ENCODE assay signal across 9 cellular contexts in genomic region chr5:34838785-34839714, GRCh38. TPM values are rescaled to one million over a fixed set of nuclear protein-coding genes. Genes with fewer than 3 reads are reported as not detected.
DNase-seq lines count a peak whose midpoint lies in the region; ATAC-seq, FAIRE-seq and TF ChIP-seq lines count a peak whose summit lies in the region.
"Had no signal": no experiment of that assay in that cellular context is flagged by ENCODE, and none has a peak within 500 bp of the region (broad histone marks: within the 10 kb centered on the region; RNA-seq: fewer than 3 reads in every experiment).

TSS of gene TTC23L (plus strand) at chr5:34839164. CDS start at chr5:34840672, 1,508 bp downstream.

- H2AFZ ChIP-seq in endothelial cell of umbilical vein (ENCODE audit: low read depth, low read length), result peak within 1 kb of the TSS; percentile 33

- H3K4me1 ChIP-seq in BLaER1 (peaks cover 14% of the 10 kb centered on the region), endothelial cell of umbilical vein (ENCODE audit: control insufficient read depth, extremely low read depth, insufficient read depth, low read length) (no peaks in the 10 kb centered on the region)

- H3K27ac Mint-ChIP-seq in mesothelial cell of epicardium, result peak within 1 kb of the TSS; percentile 93

- CTCF ChIA-PET in endothelial cell of umbilical vein (lab: Charles Lee), result interaction anchor here (1.4 to 1.6 kb wide), 4 partner anchors 11 to 364 kb away, joined by 4 to 7 read pairs (median 6); no protein-coding TSS in a partner anchor

- H3K9me1 ChIP-seq in endothelial cell of umbilical vein (replicated peaks; ENCODE audit: control insufficient read depth, extremely low read depth, insufficient read depth, low read length), result no peaks in the 10 kb centered on the region

- no TSS peak for BruUV-seq in endothelial cell of umbilical vein (replicated peaks; lab: Mats Ljungman, UMichigan)

- ATAC-seq in GM19351 (IDR thresholded peaks at IDR 0.05; ENCODE audit: unreplicated experiment) (peak; percentile 97), HG03469 (IDR thresholded peaks at IDR 0.05; ENCODE audit: unreplicated experiment) (peak; percentile 95)

- H3K36me3 ChIP-seq in BLaER1 (no peaks in the 10 kb centered on the region), endothelial cell of umbilical vein (ENCODE audit: control insufficient read depth in 2 of 2, extremely low read depth in 1 of 2, insufficient read depth in 2 of 2, low read length in 2 of 2) (no peaks in the 10 kb centered on the region)

- peak; percentile 93 for FAIRE-seq in endothelial cell of umbilical vein (lab: Jason Lieb, UNC)

- H3K27ac ChIP-seq in BLaER1 (no peak within 1 kb of the TSS), endothelial cell of umbilical vein (ENCODE audit: insufficient read depth, low read depth, low read length) (no peak within 1 kb of the TSS)

- peaks cover 21% of the 10 kb centered on the region for H3K4me1 Mint-ChIP-seq in mesothelial cell of epicardium

- no peaks in the 10 kb centered on the region for H4K20me1 ChIP-seq in BLaER1
- no peaks in the 10 kb centered on the region for H4K20me1 ChIP-seq in endothelial cell of umbilical vein (replicated peaks; ENCODE audit: control insufficient read depth, extremely low read depth, insufficient read depth, low read length)

- peak within 1 kb of the TSS; percentile 26; the same call in 1 of the 2 replicates for H3K9ac ChIP-seq in BLaER1
- peak within 1 kb of the TSS; percentile 53 for H3K9ac ChIP-seq in endothelial cell of umbilical vein (replicated peaks; ENCODE audit: extremely low read depth, insufficient read depth, low read length)

- intact Hi-C loops in endothelial cell of umbilical vein (cut with micrococcal nuclease), result loop anchor here (1.0 to 2.0 kb wide), 3 partner anchors 26 to 352 kb away; no protein-coding TSS in a partner anchor

- dilution Hi-C loops in endothelial cell of umbilical vein (cut with MboI; ENCODE audit: extremely low pct_ligation_motif_present, low sequenced_read_pairs), result no loop called here

- TF ChIP-seq POLR2A in endothelial cell of umbilical vein (IDR thresholded peaks at IDR 0.05; ENCODE audit: low read depth, low read length), result no peak

- DNase-seq in NCI-H526 treated with DMSO at 0.1 percent for 48 hours (lab: John Stamatoyannopoulos, UW) (peak; percentile 98), endothelial cell of umbilical vein (ENCODE audit: low read depth, low spot score) (peak; percentile 78), mesothelial cell of epicardium (ENCODE audit: low spot score in 2 of 2, unreplicated experiment in 2 of 2) (peak; percentile 72 to 83)
- DNase-seq in activated CD8-positive, alpha-beta memory T cell treated with anti-CD3 and anti-CD28 coated beads, Interleukin-2, amount 50 U/mL, for 24 hours (ENCODE audit: extremely low read depth), result peak; percentile 65
- DNase-seq in stimulated activated CD8-positive, alpha-beta memory T cell treated with anti-CD3 and anti-CD28 coated beads, Interleukin-15, amount 100 ng/mL, for 24 hours (ENCODE audit: low read depth), result peak; percentile 75

- no peaks in the 10 kb centered on the region for H3K27me3 Mint-ChIP-seq in mesothelial cell of epicardium (ENCODE audit: low read depth)

- peaks cover 18% of the 10 kb centered on the region for H3K36me3 Mint-ChIP-seq in mesothelial cell of epicardium

- H3K9me3 Mint-ChIP-seq in mesothelial cell of epicardium, result peaks cover 5% of the 10 kb centered on the region

- H3K27me3 ChIP-seq in BLaER1, result no peaks in the 10 kb centered on the region
- no peaks in the 10 kb centered on the region for H3K27me3 ChIP-seq in endothelial cell of umbilical vein (ENCODE audit: control insufficient read depth in 2 of 2, insufficient read depth in 2 of 2, low read length in 2 of 2)

- H3K4me3 Mint-ChIP-seq in mesothelial cell of epicardium, result peak within 1 kb of the TSS; percentile 84

- no peak for TF ChIP-seq CTCF in endothelial cell of umbilical vein (IDR thresholded peaks at IDR 0.05; ENCODE audit: extremely low read depth in 1 of 2, insufficient read depth in 1 of 2, low read depth in 1 of 2, low read length in 2 of 2)
- TF ChIP-seq CTCF in mesothelial cell of epicardium (IDR thresholded peaks at IDR 0.05; ENCODE audit: unreplicated experiment), result no peak

- no peaks in the 10 kb centered on the region for H3K79me2 ChIP-seq in endothelial cell of umbilical vein (ENCODE audit: control insufficient read depth, insufficient read depth, low read length)

- H3K4me3 ChIP-seq in BLaER1, result peak within 1 kb of the TSS; percentile 70
- H3K4me3 ChIP-seq in endothelial cell of umbilical vein (replicated peaks in 1 of 3; ENCODE audit: insufficient read depth in 1 of 3, low read depth in 1 of 3, low read length in 3 of 3), result peak within 1 kb of the TSS; percentile 18 to 61 (median 42)

- H3K9me3 ChIP-seq in BLaER1 (no peaks in the 10 kb centered on the region), endothelial cell of umbilical vein (replicated peaks; ENCODE audit: control insufficient read depth, insufficient read depth, low read length) (no peaks in the 10 kb centered on the region)

- POLR2A ChIA-PET in endothelial cell of umbilical vein (lab: Charles Lee), result no interaction called here

- H3K4me2 ChIP-seq in BLaER1 (peak within 1 kb of the TSS; percentile 87), endothelial cell of umbilical vein (ENCODE audit: insufficient read depth, low read length) (peak within 1 kb of the TSS; percentile 87)

TF ChIP-seq in endothelial cell of umbilical vein, 7 proteins besides CTCF, POLR2A, EP300 and RAD21:
- no peak for TF ChIP-seq EZH2 (IDR thresholded peaks at IDR 0.05; ENCODE audit: borderline replicate concordance, low read depth, low read length, severe bottlenecking)
- TF ChIP-seq FOS (IDR thresholded peaks at IDR 0.05; ENCODE audit: borderline replicate concordance, insufficient read depth, low read length), result no peak
- peak; percentile 43 for TF ChIP-seq MAX (IDR thresholded peaks at IDR 0.05; ENCODE audit: insufficient read depth, insufficient read length)
- no peak for TF ChIP-seq POLR2AphosphoS5 (IDR thresholded peaks at IDR 0.05; ENCODE audit: insufficient read depth, low read depth, low read length)
- no peak for TF ChIP-seq JUN (IDR thresholded peaks at IDR 0.05; ENCODE audit: borderline replicate concordance, insufficient read depth, insufficient read length, low read depth)

RNA-seq across cellular contexts. Expression of gene TTC23L, which starts in this region (rescaled TPM):
- total RNA-seq in endothelial cell of umbilical vein (0.25 TPM in 1 of 2 replicates, not detected in the other), mesothelial cell of epicardium (2.4 to 2.7 TPM (median 2.6 TPM) in 3 replicates)
- 0.35 TPM in 1 of 2 replicates, not detected in the other for polyA plus RNA-seq in endothelial cell of umbilical vein
- 0.03 TPM in 1 of 2 replicates, not detected in the other for polyA plus RNA-seq in endothelial cell of umbilical vein (2011; cell fraction: cytosol; rRNA removed)
- 0.08 and 0.10 TPM in 2 replicates for polyA plus RNA-seq in endothelial cell of umbilical vein (2011; cell fraction: nucleus; rRNA removed)
- not detected in 2 replicates for polyA plus RNA-seq in endothelial cell of umbilical vein (2012)
- not detected in 2 replicates for polyA minus RNA-seq in endothelial cell of umbilical vein
- polyA minus RNA-seq in endothelial cell of umbilical vein (2011; cell fraction: cytosol; rRNA and poly(A)+ RNA removed), result not detected
- polyA minus RNA-seq in endothelial cell of umbilical vein (2011; cell fraction: nucleus; rRNA and poly(A)+ RNA removed), result 0.14 and 0.48 TPM in 2 replicates
- total RNA-seq: T-helper 2 cell treated with Interferon-gamma antibody and Interleukin-4, amounts not matched to agents 100 ng/mL and 5 ng/mL, for 36 hours had no signal

Comparison
In these comparisons a context has a peak if more than half of its experiments do, and no peak if none do; other contexts are left out.
1. Peak in DNase-seq, H3K4me3 ChIP-seq, H3K9ac ChIP-seq and H3K4me2 ChIP-seq in endothelial cell of umbilical vein; RNA of the gene not detected or under 1 TPM.